17 cellular contexts compared by ENCODE assay signal in the genomic region with DNA sequence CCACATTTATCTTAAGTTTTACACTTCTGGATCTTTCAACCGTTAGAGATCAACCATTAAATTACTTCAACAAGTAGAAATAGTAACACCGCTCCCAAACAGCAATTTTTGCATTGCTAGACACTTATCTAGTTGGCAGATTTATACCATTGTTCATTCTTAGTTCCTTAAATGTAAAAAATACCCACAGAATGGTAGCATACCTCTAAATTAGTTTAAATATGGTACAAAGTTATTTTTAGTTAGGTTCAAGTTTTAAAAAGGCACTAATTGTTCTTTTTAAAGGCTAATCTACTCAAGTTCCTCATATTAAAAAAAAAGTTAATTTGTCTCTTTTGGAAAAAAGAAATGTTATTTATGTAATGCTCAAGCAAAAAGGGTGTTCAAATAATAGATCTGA. TPM values are rescaled to one million over a fixed set of nuclear protein-coding genes. Genes with fewer than 3 reads are reported as not detected.
A peak's percentile ranks its signal among the peaks of the same experiment; 100 is the strongest.
DNase-seq lines count a peak whose midpoint lies in the region; ATAC-seq and TF ChIP-seq lines count a peak whose summit lies in the region.
"Had no signal": no experiment of that assay in that cellular context is flagged by ENCODE, and none has a peak within 500 bp of the region (broad histone marks: within the 10 kb centered on the region; RNA-seq: fewer than 3 reads in every experiment).

No MANE protein-coding gene starts in this region.

- no peak overlapping the region for H3K4me3 ChIP-seq in RWPE2 (ENCODE audit: severe bottlenecking)
- no peak overlapping the region for H3K4me3 ChIP-seq in fibroblast of lung (replicated peaks in 1 of 4; ENCODE audit: control extremely low read depth in 1 of 4, insufficient read depth in 1 of 4, low read depth in 3 of 4, low read length in 4 of 4)
- H3K4me3 ChIP-seq in subcutaneous abdominal adipose tissue (ENCODE audit: low read depth in 1 of 5, low read length in 5 of 5): no peak overlapping the region
- H3K4me3 ChIP-seq: BLaER1, skin epidermis, thyroid gland had no signal

- H3K4me1 ChIP-seq in RWPE2 (ENCODE audit: insufficient read depth, poor library complexity, severe bottlenecking) (peaks cover 72% of the 10 kb centered on the region), fibroblast of lung (ENCODE audit: control insufficient read depth, extremely low read depth, insufficient read depth, low read length) (peaks cover 17% of the 10 kb centered on the region), subcutaneous abdominal adipose tissue (ENCODE audit: control insufficient read depth in 5 of 5, insufficient read depth in 5 of 5, low read length in 5 of 5) (peaks cover 2 to 51% (median 40%) of the 10 kb centered on the region in 5 donors)

- no peak overlapping the region for H3K9ac ChIP-seq in fibroblast of lung (ENCODE audit: insufficient read depth, low read length)
- H3K9ac ChIP-seq in subcutaneous abdominal adipose tissue (ENCODE audit: low read length in 5 of 5): no peak overlapping the region
- H3K9ac ChIP-seq: BLaER1 had no signal

- H3K27me3 ChIP-seq in RWPE2 (ENCODE audit: insufficient read depth, poor library complexity, severe bottlenecking) (no peaks in the 10 kb centered on the region), fibroblast of lung (ENCODE audit: control insufficient read depth, insufficient read depth, low read length) (no peaks in the 10 kb centered on the region), subcutaneous abdominal adipose tissue (ENCODE audit: control insufficient read depth in 5 of 5, insufficient read depth in 4 of 5, low read length in 5 of 5) (no peaks in the 10 kb centered on the region)
- H3K27me3 ChIP-seq: BLaER1, thyroid gland had no signal

- H2AFZ ChIP-seq in fibroblast of lung (ENCODE audit: low read length): no peak overlapping the region

- H3K9me3 ChIP-seq in RWPE2 (ENCODE audit: severe bottlenecking) (no peaks in the 10 kb centered on the region), fibroblast of lung (ENCODE audit: control insufficient read depth, insufficient read depth, low read depth, low read length) (no peaks in the 10 kb centered on the region), subcutaneous abdominal adipose tissue (ENCODE audit: control insufficient read depth in 5 of 5, low read length in 5 of 5) (no peaks in the 10 kb centered on the region)
- H3K9me3 ChIP-seq: BLaER1, thyroid gland had no signal

- H3K27ac ChIP-seq in RWPE2 (ENCODE audit: poor library complexity, severe bottlenecking): peak overlapping the region; percentile 27
- H3K27ac ChIP-seq in fibroblast of lung (ENCODE audit: insufficient read depth, low read length): peak overlapping the region; percentile 11
- H3K27ac ChIP-seq in subcutaneous abdominal adipose tissue (ENCODE audit: low read depth, low read length): peak overlapping the region; percentile 71
- H3K27ac ChIP-seq: 22Rv1, BLaER1 had no signal

- H3K4me2 ChIP-seq in fibroblast of lung (ENCODE audit: extremely low read depth, insufficient read depth, low read length): no peak overlapping the region
- H3K4me2 ChIP-seq: BLaER1 had no signal

- H3K79me2 ChIP-seq in fibroblast of lung (ENCODE audit: control insufficient read depth, insufficient read depth, low read length): peaks cover 45% of the 10 kb centered on the region

- DNase-seq in NOMO-1 treated with DMSO at 0.1 percent for 48 hours (lab: John Stamatoyannopoulos, UW; ENCODE audit: unreplicated experiment) (peak; percentile 46), NOMO-1 treated with dmso at 0.1 percent for 144 hours (lab: John Stamatoyannopoulos, UW; ENCODE audit: unreplicated experiment) (no peak), RWPE2 (ENCODE audit: low spot score) (no peak), fibroblast of lung (ENCODE audit: low read depth in 2 of 2) (no peak), NCI-H2107 (lab: John Stamatoyannopoulos, UW) (no peak), iPS-NIHi7 (ENCODE audit: extremely low spot score) (no peak)
- no peak for DNase-seq in central memory CD4-positive, alpha-beta T cell
- DNase-seq: activated B cell treated with CpG ODN at 0.5 μM for 24 hours; activated CD8-positive, alpha-beta memory T cell treated with anti-CD3 and anti-CD28 coated beads for 24 hours; H7; NCI-H1694; NK-92 treated with Interleukin-12 subunit alpha and Interleukin-12 subunit beta, amount 100 ng/mL, for 24 hours had no signal

- H4K20me1 ChIP-seq in fibroblast of lung (ENCODE audit: control insufficient read depth, extremely low read depth, insufficient read depth, low read length): no peaks in the 10 kb centered on the region

- no peak for ATAC-seq in RWPE2 (ENCODE audit: low read depth)

- peaks cover 47% of the 10 kb centered on the region for H3K36me3 ChIP-seq in RWPE2 (ENCODE audit: low read depth)
- no peaks in the 10 kb centered on the region for H3K36me3 ChIP-seq in fibroblast of lung (ENCODE audit: control insufficient read depth, insufficient read depth, low read length)
- H3K36me3 ChIP-seq in subcutaneous abdominal adipose tissue (ENCODE audit: control insufficient read depth in 5 of 5, insufficient read depth in 5 of 5, low read length in 5 of 5): peaks cover 0 to 5% (median 2%) of the 10 kb centered on the region in 5 donors
- H3K36me3 ChIP-seq: thyroid gland had no signal

- TF ChIP-seq CTCF in RWPE2 (IDR thresholded peaks at IDR 0.05; ENCODE audit: poor library complexity, severe bottlenecking) (no peak), fibroblast of lung (conservative IDR thresholded peaks at IDR 0.05 in 1 of 2, IDR thresholded peaks at IDR 0.05 in 1 of 2; ENCODE audit: low read depth in 1 of 2, low read length in 2 of 2) (no peak)

RNA-seq across cellular contexts. Expression of gene PFDN1, which starts 8.1 kb away (rescaled TPM):
- total RNA-seq in fibroblast of lung: 34.4 and 35.5 TPM in 2 replicates
- 125 and 140 TPM in 2 replicates for polyA plus RNA-seq in fibroblast of lung
- 96.9 and 99.0 TPM in 2 replicates for polyA plus RNA-seq in fibroblast of lung (2012)
- polyA minus RNA-seq in fibroblast of lung (ENCODE audit: low replicate concordance): 62.6 and 168 TPM in 2 replicates

RNA-seq across cellular contexts. Expression of gene HBEGF, which starts 51.6 kb away (rescaled TPM):
- 1.8 TPM in 2 replicates for total RNA-seq in fibroblast of lung
- 8.7 and 10.3 TPM in 2 replicates for polyA plus RNA-seq in fibroblast of lung
- 6.5 and 7.9 TPM in 2 replicates for polyA plus RNA-seq in fibroblast of lung (2012)
- 2.4 and 4.0 TPM in 2 replicates for polyA minus RNA-seq in fibroblast of lung (ENCODE audit: low replicate concordance)

Comparison
In these comparisons a context has a peak if more than half of its experiments do, and no peak if none do; other contexts are left out.
1. H3K27ac ChIP-seq: peak in every context shown above with its lines; median percentile 71 in subcutaneous abdominal adipose tissue; 27 in RWPE2; 11 in fibroblast of lung.